10 cellular contexts compared by ENCODE assay signal in genomic region chr13:42876270-42876714, GRCh38.
A peak's percentile ranks its signal among the peaks of the same experiment; 100 is the strongest.
DNase-seq lines count a peak whose midpoint lies in the region; ATAC-seq and TF ChIP-seq lines count a peak whose summit lies in the region.
"Had no signal": no experiment of that assay in that cellular context is flagged by ENCODE, and none has a peak within 500 bp of the region (broad histone marks: within the 10 kb centered on the region; RNA-seq: fewer than 3 reads in every experiment).

No MANE protein-coding gene starts in this region.

- peak overlapping the region; percentile 24 for H3K4me2 ChIP-seq in Karpas-422 (ENCODE audit: low read depth, low read length, poor library complexity, severe bottlenecking)

- no peaks in the 10 kb centered on the region for H4K20me1 ChIP-seq in Karpas-422 (ENCODE audit: insufficient read depth, low read depth, low read length)

- no peaks in the 10 kb centered on the region for H3K79me2 ChIP-seq in Karpas-422 (ENCODE audit: low read length)

- DNase-seq in Karpas-422 (peak; percentile 59), lung (ENCODE audit: low spot score) (no peak), ecto neural progenitor cell (ENCODE audit: low spot score) (no peak)
- no peak for DNase-seq in stimulated activated CD4-positive, alpha-beta T cell treated with anti-CD3 and anti-CD28 coated beads, Interleukin-2, amount 100 ng/mL, for 48 hours
- DNase-seq in effector CD4-positive, alpha-beta T cell, result no peak
- DNase-seq in effector CD8-positive, alpha-beta T cell (lab: John Stamatoyannopoulos, UW), result no peak
- DNase-seq: GOT3, right lobe of liver had no signal

- TF ChIP-seq CTCF in HEK293 (tag by site-specific recombination; IDR thresholded peaks at IDR 0.05) (no peak), lung (IDR thresholded peaks at IDR 0.05; ENCODE audit: control extremely low read depth, extremely low read depth) (no peak)

- 40 to 59% methylated on average over 1 of the region's 1 CpG for WGBS in lung, 2 donors

- ATAC-seq in GM18909 (IDR thresholded peaks at IDR 0.05; ENCODE audit: poor library complexity, unreplicated experiment) (peak; percentile 93), lung (ENCODE audit: insufficient read depth, low FRiP score) (peak; percentile 60)

- no peak overlapping the region for H2AFZ ChIP-seq in Karpas-422 (ENCODE audit: low read length)

- no peaks in the 10 kb centered on the region for H3K9me3 ChIP-seq in HEK293 (ENCODE audit: control insufficient read depth, insufficient read depth, low read depth, low read length)
- no peaks in the 10 kb centered on the region for H3K9me3 ChIP-seq in Karpas-422 (ENCODE audit: low read length)
- H3K9me3 ChIP-seq in lung (ENCODE audit: control insufficient read depth in 2 of 2, insufficient read depth in 1 of 2, low read length in 1 of 2), result no peaks in the 10 kb centered on the region
- H3K9me3 ChIP-seq: right lobe of liver had no signal

- no peak overlapping the region for H3K9ac ChIP-seq in Karpas-422 (ENCODE audit: low read length)

- H3K27ac ChIP-seq in HEK293 (ENCODE audit: extremely low read depth, low read depth, low read length) (no peak overlapping the region), Karpas-422 (ENCODE audit: low read length) (no peak overlapping the region), lung (ENCODE audit: low read depth in 1 of 2, low read length in 1 of 2) (no peak overlapping the region)
- H3K27ac ChIP-seq: right lobe of liver had no signal

- H3K4me3 ChIP-seq in HEK293 (ENCODE audit: low read depth, low read length) (no peak overlapping the region), Karpas-422 (ENCODE audit: low read length) (no peak overlapping the region), lung (no peak overlapping the region)
- H3K4me3 ChIP-seq: right lobe of liver had no signal

- CTCF ChIA-PET in HEK293 (lab: Yijun Ruan, JAX), result interaction anchor here (0.6 to 1.2 kb wide), 4 partner anchors 94 to 672 kb away, joined by 3 to 5 read pairs (median 3); no protein-coding TSS in a partner anchor

- no peaks in the 10 kb centered on the region for H3K36me3 ChIP-seq in HEK293 (ENCODE audit: control insufficient read depth in 2 of 2, insufficient read depth in 1 of 2, low read length in 2 of 2)
- no peaks in the 10 kb centered on the region for H3K36me3 ChIP-seq in Karpas-422 (ENCODE audit: insufficient read depth, low read length)
- H3K36me3 ChIP-seq in lung (ENCODE audit: control insufficient read depth in 2 of 2, insufficient read depth in 2 of 2, low read length in 2 of 2), result no peaks in the 10 kb centered on the region
- H3K36me3 ChIP-seq: right lobe of liver had no signal

- POLR2A ChIA-PET in HEK293 (lab: Yijun Ruan, JAX), result no interaction called here

- H3K4me1 ChIP-seq in HEK293 (ENCODE audit: control insufficient read depth, insufficient read depth, low read length), result peaks cover 4% of the 10 kb centered on the region
- H3K4me1 ChIP-seq in Karpas-422 (ENCODE audit: low read length), result peaks cover 18% of the 10 kb centered on the region
- no peaks in the 10 kb centered on the region for H3K4me1 ChIP-seq in lung (ENCODE audit: control insufficient read depth in 2 of 2, insufficient read depth in 2 of 2, low read length in 2 of 2)
- H3K4me1 ChIP-seq: right lobe of liver had no signal

- no peaks in the 10 kb centered on the region for H3K27me3 ChIP-seq in Karpas-422 (ENCODE audit: low read length)
- no peaks in the 10 kb centered on the region for H3K27me3 ChIP-seq in lung (ENCODE audit: control insufficient read depth, insufficient read depth)
- H3K27me3 ChIP-seq: right lobe of liver had no signal

- no peaks in the 10 kb centered on the region for H3K9me2 ChIP-seq in Karpas-422 (replicated peaks; ENCODE audit: insufficient read depth, low read length)

TF ChIP-seq in HEK293, 187 proteins besides CTCF, POLR2A, EP300 and RAD21:
- TF ChIP-seq ZNF155 (tag by site-specific recombination; IDR thresholded peaks at IDR 0.05), result no peak
- peak; percentile 60 for TF ChIP-seq ZBTB20 (tag by site-specific recombination; IDR thresholded peaks at IDR 0.05)
